ENCODE assay signal across 13 cellular contexts in genomic region chr12:11901687-11902524, GRCh38.
A peak's percentile ranks its signal among the peaks of the same experiment; 100 is the strongest.
DNase-seq lines count a peak whose midpoint lies in the region; ATAC-seq and TF ChIP-seq lines count a peak whose summit lies in the region.
"Had no signal": no experiment of that assay in that cellular context is flagged by ENCODE, and none has a peak within 500 bp of the region (broad histone marks: within the 10 kb centered on the region; RNA-seq: fewer than 3 reads in every experiment).

No MANE protein-coding gene starts in this region.

- POLR2A ChIA-PET in activated CD8-positive, alpha-beta T cell treated with anti-CD3 and anti-CD28 coated beads for 36 hours (lab: Charles Lee): interaction anchor here (0.8 to 1.3 kb wide), 2 partner anchors 108 to 132 kb away, joined by 3 to 11 read pairs; no protein-coding TSS in a partner anchor

- H3K9ac ChIP-seq in BLaER1 treated with 17β-estradiol and CSF1 and Interleukin-3, amounts not matched to agents 10 nM and 100 nM: no peak overlapping the region

- peak overlapping the region; percentile 33 to 72 (median 58); a peak in 21 of 22 replicates for H3K4me2 ChIP-seq in BLaER1 treated with 17β-estradiol and CSF1 and Interleukin-3, amounts not matched to agents 10 nM and 100 nM

- peaks cover 4% of the 10 kb centered on the region for H3K36me3 Mint-ChIP-seq in activated CD8-positive, alpha-beta T cell treated with anti-CD3 and anti-CD28 coated beads for 36 hours (ENCODE audit: low read depth)

- no peaks in the 10 kb centered on the region for H4K20me1 ChIP-seq in BLaER1 treated with 17β-estradiol and CSF1 and Interleukin-3, amounts not matched to agents 10 nM and 100 nM

- H3K27ac Mint-ChIP-seq in activated CD8-positive, alpha-beta T cell treated with anti-CD3 and anti-CD28 coated beads for 36 hours: peak overlapping the region; percentile 69
- H3K27ac Mint-ChIP-seq: progenitor cell of endocrine pancreas, WTC11 had no signal

- H3K27me3 Mint-ChIP-seq in activated CD8-positive, alpha-beta T cell treated with anti-CD3 and anti-CD28 coated beads for 36 hours: peaks cover 8% of the 10 kb centered on the region

- DNase-seq in activated CD8-positive, alpha-beta T cell treated with anti-CD3 and anti-CD28 coated beads for 36 hours: peak; percentile 78
- peak; percentile 8 to 64 for DNase-seq in stimulated activated CD4-positive, alpha-beta T cell treated with anti-CD3 and anti-CD28 coated beads, Interleukin-12 subunit alpha, Interleukin-12 subunit beta, amount 100 ng/mL, for 24 hours (ENCODE audit: low read depth in 2 of 2)
- DNase-seq in H7 (no peak), esophagus squamous epithelium (lab: John Stamatoyannopoulos, UW) (no peak), GDM1 (lab: John Stamatoyannopoulos, UW) (no peak)
- DNase-seq in effector CD4-positive, alpha-beta T cell: no peak
- DNase-seq: mucosa of descending colon, NCI-H526 had no signal

- peak; percentile 56 for ATAC-seq in GM21786 (IDR thresholded peaks at IDR 0.05; ENCODE audit: unreplicated experiment)
- peak; percentile 85 for ATAC-seq in activated CD8-positive, alpha-beta T cell treated with anti-CD3 and anti-CD28 coated beads for 36 hours
- ATAC-seq: mucosa of descending colon, WTC11 had no signal

- H3K4me1 ChIP-seq in BLaER1 treated with 17β-estradiol and CSF1 and Interleukin-3, amounts not matched to agents 10 nM and 100 nM: peaks cover 11 to 33% (median 18%) of the 10 kb centered on the region in 10 experiments
- H3K4me1 ChIP-seq in esophagus squamous epithelium: peaks cover 0 to 8% (median 3%) of the 10 kb centered on the region in 3 donors

- H3K4me1 Mint-ChIP-seq in activated CD8-positive, alpha-beta T cell treated with anti-CD3 and anti-CD28 coated beads for 36 hours (ENCODE audit: low read depth): peaks cover 45% of the 10 kb centered on the region

- peaks cover 5% of the 10 kb centered on the region for H3K9me3 Mint-ChIP-seq in activated CD8-positive, alpha-beta T cell treated with anti-CD3 and anti-CD28 coated beads for 36 hours

- no peaks in the 10 kb centered on the region for H3K27me3 ChIP-seq in BLaER1 treated with 17β-estradiol and CSF1 and Interleukin-3, amounts not matched to agents 10 nM and 100 nM
- H3K27me3 ChIP-seq in H7 (ENCODE audit: control insufficient read depth, insufficient read depth, low read length) (no peaks in the 10 kb centered on the region), esophagus squamous epithelium (no peaks in the 10 kb centered on the region)
- H3K27me3 ChIP-seq: ascending aorta had no signal

- peaks cover 13 to 30% (median 21%) of the 10 kb centered on the region in 11 experiments for H3K9me3 ChIP-seq in BLaER1 treated with 17β-estradiol and CSF1 and Interleukin-3, amounts not matched to agents 10 nM and 100 nM (replicated peaks in 1 of 11)
- no peaks in the 10 kb centered on the region for H3K9me3 ChIP-seq in esophagus squamous epithelium
- H3K9me3 ChIP-seq: ascending aorta, mucosa of descending colon had no signal

- no peaks in the 10 kb centered on the region for H3K36me3 ChIP-seq in BLaER1 treated with 17β-estradiol and CSF1 and Interleukin-3, amounts not matched to agents 10 nM and 100 nM
- H3K36me3 ChIP-seq in H7 (replicated peaks; ENCODE audit: control insufficient read depth, insufficient read depth, low read length) (no peaks in the 10 kb centered on the region), esophagus squamous epithelium (no peaks in the 10 kb centered on the region)
- H3K36me3 ChIP-seq: ascending aorta had no signal

- 0 out of 22 replicates have a peak overlapping the region, but pooled peaks of 1 of the 11 experiments have one; percentile 11 for H3K27ac ChIP-seq in BLaER1 treated with 17β-estradiol and CSF1 and Interleukin-3, amounts not matched to agents 10 nM and 100 nM
- no peak overlapping the region for H3K27ac ChIP-seq in esophagus squamous epithelium
- H3K27ac ChIP-seq: ascending aorta had no signal

- intact Hi-C loops in activated CD8-positive, alpha-beta T cell treated with anti-CD3 and anti-CD28 coated beads for 36 hours (cut with micrococcal nuclease): loop anchor here (2.0 to 10.0 kb wide), 3 partner anchors 79 to 247 kb away; no protein-coding TSS in a partner anchor
- intact Hi-C loops in esophagus squamous epithelium (cut with DNase I): no loop called here

- CTCF ChIA-PET in activated CD8-positive, alpha-beta T cell treated with anti-CD3 and anti-CD28 coated beads for 36 hours (lab: Charles Lee): interaction anchor here (0.9 to 1.4 kb wide), 2 partner anchors 130 to 135 kb away, joined by 3 to 4 read pairs; no protein-coding TSS in a partner anchor

- no peak overlapping the region for H3K4me3 ChIP-seq in BLaER1 treated with 17β-estradiol and CSF1 and Interleukin-3, amounts not matched to agents 10 nM and 100 nM
- H3K4me3 ChIP-seq in H7 (ENCODE audit: insufficient read depth, low read depth, low read length) (no peak overlapping the region), esophagus squamous epithelium (no peak overlapping the region)
- H3K4me3 ChIP-seq: ascending aorta, mucosa of descending colon had no signal

- no peak for TF ChIP-seq POLR2A in esophagus squamous epithelium (IDR thresholded peaks at IDR 0.05)

- TF ChIP-seq CTCF in activated CD8-positive, alpha-beta T cell treated with anti-CD3 and anti-CD28 coated beads for 36 hours (IDR thresholded peaks at IDR 0.05): no peak
- TF ChIP-seq CTCF in esophagus squamous epithelium (IDR thresholded peaks at IDR 0.05): no peak

- 71 to 80% methylated on average over 5 to 8 of the region's 9 CpGs for WGBS in esophagus squamous epithelium, 2 donors

- H3K4me3 Mint-ChIP-seq in activated CD8-positive, alpha-beta T cell treated with anti-CD3 and anti-CD28 coated beads for 36 hours: peak overlapping the region; percentile 26
- H3K4me3 Mint-ChIP-seq: WTC11 had no signal

Comparison
In these comparisons a context has a peak if more than half of its experiments do, and no peak if none do; other contexts are left out.
1. DNase-seq: peak in activated CD8-positive, alpha-beta T cell treated with anti-CD3 and anti-CD28 coated beads for 36 hours (single experiment) and stimulated activated CD4-positive, alpha-beta T cell treated with anti-CD3 and anti-CD28 coated beads, Interleukin-12 subunit alpha, Interleukin-12 subunit beta, amount 100 ng/mL, for 24 hours (2 of 2); none in H7 (single experiment), esophagus squamous epithelium (single experiment), effector CD4-positive, alpha-beta T cell (single experiment) and GDM1 (single experiment).